ENCODE assay signal across 1 cellular context in the genomic region with DNA sequence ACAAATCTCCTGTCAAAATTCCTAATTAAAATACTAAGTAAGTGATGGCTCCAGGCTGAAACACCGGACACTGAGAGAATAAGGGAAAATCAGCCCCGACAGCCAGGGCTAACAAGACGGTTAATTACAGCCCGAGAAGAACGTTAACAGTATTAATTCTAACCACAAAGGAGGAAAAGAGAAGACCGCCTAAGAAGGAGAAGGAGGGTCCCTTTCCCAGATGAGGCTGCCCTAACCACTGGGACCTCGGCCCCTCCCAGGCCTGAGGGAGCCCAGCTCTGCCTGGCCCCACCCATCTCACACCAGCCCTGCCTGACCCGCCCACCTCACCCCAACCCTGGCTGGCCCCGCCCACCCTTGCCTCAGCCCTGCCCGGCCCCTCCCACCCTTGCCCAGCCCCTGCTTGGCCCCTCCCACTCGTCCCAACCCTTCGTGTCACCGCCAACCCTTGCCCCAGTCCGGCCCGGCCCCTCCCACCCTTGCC.
TF ChIP-seq lines count a peak whose summit lies in the region.

No MANE protein-coding gene starts in this region.

TF ChIP-seq in SK-N-SH, 30 proteins besides CTCF, POLR2A, EP300 and RAD21 (continued from another document):
- TF ChIP-seq, protein P1, sequence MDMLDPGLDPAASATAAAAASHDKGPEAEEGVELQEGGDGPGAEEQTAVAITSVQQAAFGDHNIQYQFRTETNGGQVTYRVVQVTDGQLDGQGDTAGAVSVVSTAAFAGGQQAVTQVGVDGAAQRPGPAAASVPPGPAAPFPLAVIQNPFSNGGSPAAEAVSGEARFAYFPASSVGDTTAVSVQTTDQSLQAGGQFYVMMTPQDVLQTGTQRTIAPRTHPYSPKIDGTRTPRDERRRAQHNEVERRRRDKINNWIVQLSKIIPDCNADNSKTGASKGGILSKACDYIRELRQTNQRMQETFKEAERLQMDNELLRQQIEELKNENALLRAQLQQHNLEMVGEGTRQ (IDR thresholded peaks at IDR 0.05; ENCODE audit: borderline replicate concordance, low read depth, low read length): no peak
- TF ChIP-seq NRF1 (IDR thresholded peaks at IDR 0.05; ENCODE audit: low read depth, low read length) (no peak), GABPA (IDR thresholded peaks at IDR 0.05; ENCODE audit: low read depth) (no peak), TCF12 (IDR thresholded peaks at IDR 0.05) (no peak), MXI1 (IDR thresholded peaks at IDR 0.05; ENCODE audit: low read depth, low read length) (no peak), JUND (IDR thresholded peaks at IDR 0.05) (no peak), CHD2 (IDR thresholded peaks at IDR 0.05; ENCODE audit: low read length, partially characterized antibody) (no peak)
